ENCODE assay signal across 8 cellular contexts in the genomic region with DNA sequence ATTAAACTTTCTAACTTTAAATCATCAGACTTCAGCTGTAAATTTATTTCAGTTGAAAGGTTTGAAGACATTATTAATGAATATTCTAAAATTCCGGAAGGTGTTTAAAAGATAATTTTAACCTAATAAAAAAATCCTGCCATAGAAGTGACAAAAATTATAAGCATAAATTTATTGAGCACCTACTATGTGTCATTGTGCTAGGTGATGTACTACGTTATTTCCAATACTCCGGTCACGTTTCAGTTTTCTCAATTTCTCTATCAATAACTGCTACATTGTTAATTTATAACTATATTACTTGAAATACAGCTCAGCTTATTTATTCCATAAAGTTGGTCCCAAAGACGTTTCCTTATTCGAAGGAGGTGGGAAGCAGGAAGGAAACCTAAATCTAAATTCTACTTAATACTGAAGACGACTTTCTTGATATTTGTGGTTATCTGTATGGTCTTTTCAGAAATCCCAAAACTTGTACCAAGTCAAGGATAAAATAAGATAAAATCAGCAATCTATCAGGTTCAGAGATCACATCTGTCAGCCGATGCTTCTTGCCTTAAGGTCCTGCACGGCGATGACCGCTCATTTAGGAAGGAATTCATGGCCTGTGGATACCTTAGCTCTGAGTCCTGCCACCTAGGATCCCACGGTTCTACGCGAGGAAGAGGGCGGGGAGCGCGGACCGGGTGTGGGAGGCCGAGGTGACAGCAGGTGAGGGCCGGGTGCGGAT. TPM values are rescaled to one million over a fixed set of nuclear protein-coding genes. Genes with fewer than 3 reads are reported as not detected.
A peak's percentile ranks its signal among the peaks of the same experiment; 100 is the strongest.
DNase-seq lines count a peak whose midpoint lies in the region; ATAC-seq, FAIRE-seq and TF ChIP-seq lines count a peak whose summit lies in the region.

No MANE protein-coding gene starts in this region.

- no peaks in the 10 kb centered on the region for H3K27me3 Mint-ChIP-seq in CD4-positive, alpha-beta memory T cell

- H3K4me1 ChIP-seq in CD4-positive, alpha-beta memory T cell (ENCODE audit: insufficient read depth, low read length) = peaks cover 29% of the 10 kb centered on the region
- H3K4me1 ChIP-seq in muscle layer of duodenum (ENCODE audit: control insufficient read depth in 1 of 2, insufficient read depth in 2 of 2, low read length in 2 of 2) (peaks cover 0 to 14% of the 10 kb centered on the region in 2 donors), testis (no peaks in the 10 kb centered on the region)

- peak overlapping the region; percentile 97 to 100 (median 99) for H3K4me3 Mint-ChIP-seq in CD4-positive, alpha-beta memory T cell

- intact Hi-C loops in CD4-positive, alpha-beta memory T cell (cut with micrococcal nuclease) = loop anchor here (1.0 to 10.0 kb wide), 6 partner anchors 186 to 1027 kb away; a partner anchor contains a TSS
- intact Hi-C loops in testis (cut with DNase I; ENCODE audit: low total_unique reads) = no loop called here

- TF ChIP-seq POLR2A in testis (IDR thresholded peaks at IDR 0.05) = no peak

- peaks cover 0 to 4% (median 0%) of the 10 kb centered on the region in 8 donors for H3K9me3 Mint-ChIP-seq in CD4-positive, alpha-beta memory T cell

- no peaks in the 10 kb centered on the region for H3K9me3 ChIP-seq in CD4-positive, alpha-beta memory T cell (ENCODE audit: control insufficient read depth in 1 of 2, low read length in 2 of 2)
- H3K9me3 ChIP-seq in muscle layer of duodenum (ENCODE audit: control insufficient read depth in 1 of 2, low read length in 2 of 2) = no peaks in the 10 kb centered on the region
- no peaks in the 10 kb centered on the region for H3K9me3 ChIP-seq in testis

- no peaks in the 10 kb centered on the region for H3K27me3 ChIP-seq in CD4-positive, alpha-beta memory T cell (ENCODE audit: insufficient read depth, low read length)
- H3K27me3 ChIP-seq in muscle layer of duodenum (ENCODE audit: low read depth, low read length) (no peaks in the 10 kb centered on the region), testis (no peaks in the 10 kb centered on the region)

- DNase-seq in CD4-positive, alpha-beta memory T cell = no peak
- peak; percentile 90 for DNase-seq in RPMI8226
- DNase-seq in cardiac fibroblast (ENCODE audit: low read depth in 2 of 2) = no peak
- no peak for DNase-seq in testis
- no peak for DNase-seq in frontal cortex (ENCODE audit: low spot score in 2 of 2)
- DNase-seq in NCI-H1417 treated with DMSO at 0.1 percent for 48 hours (lab: John Stamatoyannopoulos, UW) = no peak

- WGBS in testis, 2 donors = 22 to 30% methylated on average over 21 of the region's 21 CpGs

- CTCF ChIA-PET in CD4-positive, alpha-beta memory T cell (lab: Charles Lee; ENCODE audit: partially characterized antibody) = interaction anchor here (0.5 to 1.7 kb wide), 3 partner anchors 188 to 533 kb away, joined by 3 to 8 read pairs (median 5); a partner anchor contains a TSS

- TF ChIP-seq CTCF in cardiac fibroblast (IDR thresholded peaks at IDR 0.05; ENCODE audit: low read depth, low read length) (no peak), testis (IDR thresholded peaks at IDR 0.05) (no peak)

- POLR2A ChIA-PET in CD4-positive, alpha-beta memory T cell (lab: Charles Lee; ENCODE audit: partially characterized antibody) = interaction anchor here (0.7 to 2.1 kb wide), 8 partner anchors 9 to 613 kb away, joined by 4 to 18 read pairs (median 4); a partner anchor contains a TSS

- H3K27ac Mint-ChIP-seq in CD4-positive, alpha-beta memory T cell = peak overlapping the region; percentile 94 to 100 (median 99)

- peak overlapping the region; percentile 88 for H3K27ac ChIP-seq in CD4-positive, alpha-beta memory T cell (ENCODE audit: low read depth, low read length)
- H3K27ac ChIP-seq in muscle layer of duodenum (ENCODE audit: low read length) = peak overlapping the region; percentile 82
- peak overlapping the region; percentile 96 to 97 for H3K27ac ChIP-seq in testis

- no peak for FAIRE-seq in frontal cortex (lab: Jason Lieb, UNC)

- no peak for ATAC-seq in HG03520 (IDR thresholded peaks at IDR 0.05; ENCODE audit: unreplicated experiment)

- H3K36me3 Mint-ChIP-seq in CD4-positive, alpha-beta memory T cell = peaks cover 0 to 17% of the 10 kb centered on the region in 2 donors

- H3K4me3 ChIP-seq in CD4-positive, alpha-beta memory T cell (ENCODE audit: low read length in 2 of 2) = peak overlapping the region; percentile 55 to 73
- peak overlapping the region; percentile 72 to 96 for H3K4me3 ChIP-seq in cardiac fibroblast (replicated peaks in 1 of 2; ENCODE audit: low read depth in 2 of 2, low read length in 2 of 2)
- peak overlapping the region; percentile 87 to 96 for H3K4me3 ChIP-seq in muscle layer of duodenum (ENCODE audit: low read depth in 1 of 2, low read length in 2 of 2)
- H3K4me3 ChIP-seq in testis = peak overlapping the region; percentile 92 to 99

- no peaks in the 10 kb centered on the region for H3K36me3 ChIP-seq in CD4-positive, alpha-beta memory T cell (ENCODE audit: insufficient read depth, low read length)
- H3K36me3 ChIP-seq in muscle layer of duodenum (ENCODE audit: control insufficient read depth in 1 of 2, insufficient read depth in 2 of 2, low read length in 2 of 2) = no peaks in the 10 kb centered on the region
- no peaks in the 10 kb centered on the region for H3K36me3 ChIP-seq in testis (ENCODE audit: low read depth, missing control alignments)

- peaks cover 23 to 48% (median 32%) of the 10 kb centered on the region in 4 donors for H3K4me1 Mint-ChIP-seq in CD4-positive, alpha-beta memory T cell

RNA-seq across cellular contexts. Expression of a gene that starts 1.2 kb away (rescaled TPM):
- 10 to 100 TPM; 68.7 to 70.6 TPM for total RNA-seq in CD4-positive, alpha-beta memory T cell
- 10 to 100 TPM; 19.1 to 31.3 TPM for polyA plus RNA-seq in CD4-positive, alpha-beta memory T cell
- 10 to 100 TPM; 26.3 to 35.9 TPM for total RNA-seq in testis
- polyA plus RNA-seq in testis (ENCODE audit: insufficient read depth, low read depth, low replicate concordance) = 22.2 TPM
- 41.6 TPM for total RNA-seq in frontal cortex
